ENCODE assay signal across 20 cellular contexts in the genomic region with DNA sequence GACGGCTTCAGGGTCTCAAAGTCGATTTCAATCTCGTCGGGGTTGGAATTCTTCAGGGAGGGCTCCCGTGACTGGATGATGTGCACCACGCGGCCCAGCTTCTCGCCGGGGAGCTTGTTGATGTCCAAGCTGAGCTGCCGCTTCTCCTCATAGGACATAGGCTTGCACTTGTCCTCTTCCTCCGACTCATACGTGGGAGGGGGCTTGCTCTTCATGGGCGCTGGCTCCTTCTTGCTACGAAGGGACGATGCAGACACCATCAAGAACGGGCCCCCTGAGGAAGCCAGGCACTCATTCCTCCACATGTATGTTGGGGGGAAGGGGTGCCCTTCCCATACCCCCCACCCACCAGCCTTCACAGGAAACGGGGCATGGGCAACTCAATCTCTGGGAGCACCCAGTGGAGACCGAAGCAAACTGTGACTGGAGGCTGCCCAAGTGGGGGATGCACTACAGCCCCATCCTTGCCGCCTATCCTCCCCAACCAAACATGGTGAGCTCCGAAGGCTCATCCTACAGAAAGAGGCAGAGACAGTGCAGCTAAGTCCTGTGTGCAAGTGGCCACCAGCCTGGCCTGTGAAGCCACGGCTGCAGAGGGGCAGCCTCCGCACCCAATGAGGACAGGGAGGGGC. TPM values are rescaled to one million over a fixed set of nuclear protein-coding genes. Genes with fewer than 3 reads are reported as not detected.
DNase-seq lines count a peak whose midpoint lies in the region; ATAC-seq, FAIRE-seq and TF ChIP-seq lines count a peak whose summit lies in the region.
"Had no signal": no experiment of that assay in that cellular context is flagged by ENCODE, and none has a peak within 500 bp of the region (broad histone marks: within the 10 kb centered on the region; RNA-seq: fewer than 3 reads in every experiment).

No MANE protein-coding gene starts in this region.

- 96% methylated on average over 20 of the region's 22 CpGs for WGBS in K562 (ENCODE audit: insufficient coverage, low coverage, missing lambda C conversion rate)
- WGBS in hepatocyte (ENCODE audit: low lambda C conversion rate, missing lambda C conversion rate): 96% methylated on average over 22 of the region's 22 CpGs

- TF ChIP-seq POLR2A in K562 (conservative IDR thresholded peaks at IDR 0.05): no peak
- TF ChIP-seq POLR2A in GM12892 (IDR thresholded peaks at IDR 0.05; ENCODE audit: low read depth, low read length): no peak

- peaks cover 69 to 98% (median 85%) of the 10 kb centered on the region in 10 experiments for H3K4me1 ChIP-seq in BLaER1 treated with 17β-estradiol and CSF1 and Interleukin-3, amounts not matched to agents 10 nM and 100 nM
- H3K4me1 ChIP-seq in K562 (replicated peaks in 1 of 2; ENCODE audit: control insufficient read depth in 2 of 2, insufficient read depth in 2 of 2, low read length in 2 of 2): peaks cover 0 to 11% of the 10 kb centered on the region in 2 experiments; a peak in 1 of 5 replicates
- H3K4me1 ChIP-seq in osteoblast (ENCODE audit: insufficient read depth, low read length): peaks cover 32% of the 10 kb centered on the region
- peaks cover 16% of the 10 kb centered on the region for H3K4me1 ChIP-seq in hepatocyte (ENCODE audit: insufficient read depth)
- H3K4me1 ChIP-seq: HAP-1 had no signal

- H4K20me1 ChIP-seq in BLaER1 treated with 17β-estradiol and CSF1 and Interleukin-3, amounts not matched to agents 10 nM and 100 nM: peaks cover 98 to 100% (median 99%) of the 10 kb centered on the region in 11 experiments
- H4K20me1 ChIP-seq in K562 (replicated peaks; ENCODE audit: control insufficient read depth, insufficient read depth, low read length): peaks cover 26% of the 10 kb centered on the region
- H4K20me1 ChIP-seq in osteoblast (ENCODE audit: insufficient read depth, low read length): peaks cover 69% of the 10 kb centered on the region
- peaks cover 33% of the 10 kb centered on the region for H4K20me1 ChIP-seq in hepatocyte (ENCODE audit: insufficient read depth, poor library complexity, severe bottlenecking)

- H3K9me1 ChIP-seq in K562 (ENCODE audit: control insufficient read depth, insufficient read depth, low read length): no peaks in the 10 kb centered on the region

- no peak for TF ChIP-seq EP300 in K562 (IDR thresholded peaks at IDR 0.05; ENCODE audit: low read length)

- H3K36me3 Mint-ChIP-seq in glutamatergic neuron (ENCODE audit: unreplicated experiment): no peaks in the 10 kb centered on the region

- peaks cover 7% of the 10 kb centered on the region; the same call in 2 of the 3 replicates for H3K79me2 ChIP-seq in K562 (ENCODE audit: control insufficient read depth, insufficient read depth, low read length)
- H3K79me2 ChIP-seq in osteoblast (ENCODE audit: insufficient read depth, low read length): peaks cover 78% of the 10 kb centered on the region
- peaks cover 80% of the 10 kb centered on the region for H3K79me2 ChIP-seq in hepatocyte

- H3K27me3 Mint-ChIP-seq in glutamatergic neuron (ENCODE audit: unreplicated experiment): peaks cover 8% of the 10 kb centered on the region

- H3K9me2 ChIP-seq in hepatocyte (replicated peaks; ENCODE audit: insufficient read depth): no peaks in the 10 kb centered on the region
- H3K9me2 ChIP-seq: SK-N-SH had no signal

- H3K27ac ChIP-seq in BLaER1 treated with 17β-estradiol and CSF1 and Interleukin-3, amounts not matched to agents 10 nM and 100 nM: peak overlapping the region in 2 of 11 experiments; percentile 19 to 45; a peak in 3 of 22 replicates
- H3K27ac ChIP-seq in K562 (ENCODE audit: extremely low read depth, low read depth, low read length) (no peak overlapping the region), osteoblast (ENCODE audit: low read depth, low read length) (no peak overlapping the region), hepatocyte (no peak overlapping the region)
- H3K27ac ChIP-seq: HL-60 had no signal

- H3K4me2 ChIP-seq in BLaER1 treated with 17β-estradiol and CSF1 and Interleukin-3, amounts not matched to agents 10 nM and 100 nM: peak overlapping the region in 10 of 11 experiments; percentile 8 to 63 (median 52); a peak in 18 of 22 replicates
- no peak overlapping the region for H3K4me2 ChIP-seq in K562 (ENCODE audit: insufficient read depth, low read length)
- H3K4me2 ChIP-seq in osteoblast (ENCODE audit: insufficient read depth, low read length): no peak overlapping the region
- H3K4me2 ChIP-seq in hepatocyte: no peak overlapping the region
- H3K4me2 ChIP-seq: SK-N-SH had no signal

- ATAC-seq in K562: no peak

- H3K27ac Mint-ChIP-seq in glutamatergic neuron (ENCODE audit: unreplicated experiment): no peak overlapping the region

- CTCF ChIA-PET in K562 (lab: Yijun Ruan, JAX; ENCODE audit: low intra/inter-chr PET ratio): no interaction called here

- peaks cover 97 to 99% (median 98%) of the 10 kb centered on the region in 11 experiments for H3K36me3 ChIP-seq in BLaER1 treated with 17β-estradiol and CSF1 and Interleukin-3, amounts not matched to agents 10 nM and 100 nM
- H3K36me3 ChIP-seq in K562 (ENCODE audit: control insufficient read depth, insufficient read depth, low read length) (peaks cover 98% of the 10 kb centered on the region), osteoblast (ENCODE audit: insufficient read depth, low read length) (peaks cover 75% of the 10 kb centered on the region), hepatocyte (replicated peaks; ENCODE audit: insufficient read depth, low read depth) (no peaks in the 10 kb centered on the region)

- POLR2A ChIA-PET in K562 (lab: Yijun Ruan, JAX): no interaction called here

- H3K4me3 Mint-ChIP-seq in glutamatergic neuron (ENCODE audit: unreplicated experiment): no peak overlapping the region

- in situ Hi-C loops in K562 (cut with MboI): no loop called here

- peaks cover 19% of the 10 kb centered on the region for H3K9me3 Mint-ChIP-seq in glutamatergic neuron (ENCODE audit: unreplicated experiment)

- H3K9me3 ChIP-seq in BLaER1 treated with 17β-estradiol and CSF1 and Interleukin-3, amounts not matched to agents 10 nM and 100 nM (replicated peaks in 1 of 11): no peaks in the 10 kb centered on the region
- H3K9me3 ChIP-seq in K562 (replicated peaks; ENCODE audit: control insufficient read depth, insufficient read depth, low read depth, low read length) (no peaks in the 10 kb centered on the region), osteoblast (ENCODE audit: low read depth, low read length) (no peaks in the 10 kb centered on the region), hepatocyte (ENCODE audit: low read depth) (no peaks in the 10 kb centered on the region)
- H3K9me3 ChIP-seq: HAP-1, SK-N-SH had no signal

- TF ChIP-seq CTCF in K562 (IDR thresholded peaks at IDR 0.05 in 2 of 3, conservative IDR thresholded peaks at IDR 0.05 in 1 of 3; ENCODE audit: insufficient read depth in 2 of 3, low read depth in 1 of 3, low read length in 3 of 3): no peak
- no peak for TF ChIP-seq CTCF in osteoblast (IDR thresholded peaks at IDR 0.05; ENCODE audit: extremely low read depth, low read depth, low read length)
- no peak for TF ChIP-seq CTCF in glutamatergic neuron (IDR thresholded peaks at IDR 0.05; ENCODE audit: partially characterized antibody, unreplicated experiment)
- no peak for TF ChIP-seq CTCF in hepatocyte (IDR thresholded peaks at IDR 0.05; ENCODE audit: poor library complexity)

- FAIRE-seq in HTR-8/SVneo (lab: Jason Lieb, UNC): peak; percentile 13
- FAIRE-seq in K562 (lab: Jason Lieb, UNC): no peak
- FAIRE-seq in GM12892 (lab: Jason Lieb, UNC): no peak

- no peaks in the 10 kb centered on the region for H3K27me3 ChIP-seq in BLaER1 treated with 17β-estradiol and CSF1 and Interleukin-3, amounts not matched to agents 10 nM and 100 nM
- no peaks in the 10 kb centered on the region for H3K27me3 ChIP-seq in K562 (ENCODE audit: control insufficient read depth in 2 of 2, insufficient read depth in 2 of 2, low read length in 2 of 2)
- H3K27me3 ChIP-seq in osteoblast (ENCODE audit: insufficient read depth, low read length): no peaks in the 10 kb centered on the region
- H3K27me3 ChIP-seq in hepatocyte: no peaks in the 10 kb centered on the region

- H2AFZ ChIP-seq in K562 (ENCODE audit: low read depth, low read length) (no peak overlapping the region), osteoblast (ENCODE audit: low read length) (no peak overlapping the region), hepatocyte (no peak overlapping the region)

- H3K4me1 Mint-ChIP-seq in glutamatergic neuron (ENCODE audit: low read depth, unreplicated experiment): peaks cover 11% of the 10 kb centered on the region

- DNase-seq in HTR-8/SVneo (ENCODE audit: insufficient read length, low spot score) (no peak), K562 (ENCODE audit: extremely low read depth in 1 of 4, low spot score in 3 of 4) (no peak), osteoblast (ENCODE audit: insufficient read length, low spot score, missing footprints) (peak; percentile 22), glutamatergic neuron (no peak), GM12892 (ENCODE audit: insufficient read length) (no peak), COLO668 (lab: John Stamatoyannopoulos, UW; ENCODE audit: unreplicated experiment) (no peak), hepatocyte (ENCODE audit: low spot score) (no peak)
- DNase-seq: ACHN, COR-L47, GDM1, NCI-H1105, NCI-H1694 treated with DMSO at 0.1 percent for 48 hours, SHP77 treated with DMSO at 0.1 percent for 48 hours, SK-N-SH had no signal

- H3K9ac ChIP-seq in BLaER1 treated with 17β-estradiol and CSF1 and Interleukin-3, amounts not matched to agents 10 nM and 100 nM: peak overlapping the region in 9 of 11 experiments; percentile 3 to 49 (median 14); a peak in 5 of 22 replicates
- H3K9ac ChIP-seq in K562 (ENCODE audit: insufficient read depth in 1 of 2, low read depth in 2 of 2, low read length in 2 of 2): no peak overlapping the region
- H3K9ac ChIP-seq: SK-N-SH had no signal

- no peak for TF ChIP-seq RAD21 in K562 (CRISPR knock-in tag; conservative IDR thresholded peaks at IDR 0.05 in 1 of 2, IDR thresholded peaks at IDR 0.05 in 1 of 2)

- no TSS peak for BruUV-seq in K562 (replicated peaks; lab: Mats Ljungman, UMichigan)

- no peak overlapping the region for H3K4me3 ChIP-seq in BLaER1 treated with 17β-estradiol and CSF1 and Interleukin-3, amounts not matched to agents 10 nM and 100 nM
- H3K4me3 ChIP-seq in K562 (no peak overlapping the region), osteoblast (ENCODE audit: insufficient read depth, low read length) (no peak overlapping the region), hepatocyte (no peak overlapping the region)
- H3K4me3 ChIP-seq: HAP-1 had no signal

- intact Hi-C loops in K562 (cut with micrococcal nuclease): no loop called here

RNA-seq across cellular contexts. Expression of a gene that starts 23.2 kb away (rescaled TPM):
- total RNA-seq in K562 (2011; cell fraction: chromatin; rRNA removed; ENCODE audit: low replicate concordance): 0.39 and 1.6 TPM in 2 replicates
- 0.79 and 0.83 TPM in 2 replicates for total RNA-seq in K562 (2011; cell fraction: nucleolus; rRNA removed)
- total RNA-seq in K562 (2011; cell fraction: nucleoplasm; rRNA removed): 0.69 and 0.88 TPM in 2 replicates
- total RNA-seq in K562 (2014; rRNA removed): not detected in 2 replicates
- not detected in 2 replicates for total RNA-seq in K562 (2014; rRNA removed; fragmentation: Illumina TruSeq; extraction: Trizol)
- total RNA-seq in K562 (2015; rRNA removed; fragmentation: Illumina TruSeq; extraction: Trizol): not detected in 2 replicates
- total RNA-seq in K562 (2021): 0.20 TPM in 1 of 2 replicates, not detected in the other
- polyA plus RNA-seq in K562 (2011; rRNA removed): 0.07 TPM in 1 of 2 replicates, not detected in the other
- 0.06 and 0.12 TPM in 2 replicates for polyA plus RNA-seq in K562 (2011; cell fraction: cytosol; rRNA removed)
- polyA plus RNA-seq in K562 (2011; cell fraction: nucleus; rRNA removed): 0.21 and 0.50 TPM in 2 replicates
- polyA plus RNA-seq in K562 (2012): not detected in 2 replicates
- not detected in 2 replicates for polyA plus RNA-seq in K562 (2014; fragmentation: Illumina TruSeq; extraction: Trizol)
- not detected for polyA plus RNA-seq in K562 (2014; fragmentation: Nextera tagmentation; extraction: Ambion mirVana)
- polyA plus RNA-seq in K562 (2014; rRNA removed): not detected in 2 replicates
- not detected in 2 replicates for polyA minus RNA-seq in K562 (2011; rRNA and poly(A)+ RNA removed)
- not detected in 2 replicates for polyA minus RNA-seq in K562 (2011; cell fraction: cytosol; rRNA and poly(A)+ RNA removed)
- polyA minus RNA-seq in K562 (2011; cell fraction: nucleus; rRNA and poly(A)+ RNA removed): not detected in 2 replicates
- 0.29 TPM in 1 of 2 replicates, not detected in the other for total RNA-seq in osteoblast
- total RNA-seq in glutamatergic neuron (ENCODE audit: unreplicated experiment): 0.61 TPM
- polyA plus RNA-seq in GM12892 (2012; ENCODE audit: missing spikeins): not detected
- 0.36 and 1.6 TPM in 2 replicates for total RNA-seq in hepatocyte
- polyA plus RNA-seq in hepatocyte: 3.5 and 3.6 TPM in 2 replicates
- total RNA-seq: HT1080, LHCN-M2, RPMI7951 had no signal

RNA-seq across cellular contexts. Expression of a gene that starts 54.7 kb away (rescaled TPM):
- 4.3 and 8.9 TPM in 2 replicates for total RNA-seq in K562 (2011; cell fraction: chromatin; rRNA removed; ENCODE audit: low replicate concordance)
- 6.2 and 8.7 TPM in 2 replicates for total RNA-seq in K562 (2011; cell fraction: nucleolus; rRNA removed)
- 4.3 and 5.2 TPM in 2 replicates for total RNA-seq in K562 (2011; cell fraction: nucleoplasm; rRNA removed)
- total RNA-seq in K562 (2014; rRNA removed): 0.45 and 1.1 TPM in 2 replicates
- total RNA-seq in K562 (2014; rRNA removed; fragmentation: Illumina TruSeq; extraction: Trizol): 0.11 and 0.13 TPM in 2 replicates
- 0.18 and 0.30 TPM in 2 replicates for total RNA-seq in K562 (2015; rRNA removed; fragmentation: Illumina TruSeq; extraction: Trizol)
- 0.34 and 1.2 TPM in 2 replicates for total RNA-seq in K562 (2021)
- polyA plus RNA-seq in K562 (2011; rRNA removed): 0.22 and 0.28 TPM in 2 replicates
- 0.09 and 0.24 TPM in 2 replicates for polyA plus RNA-seq in K562 (2011; cell fraction: cytosol; rRNA removed)
- 0.90 and 2.0 TPM in 2 replicates for polyA plus RNA-seq in K562 (2011; cell fraction: nucleus; rRNA removed)
- 0.51 and 0.65 TPM in 2 replicates for polyA plus RNA-seq in K562 (2012)
- 0.08 and 0.12 TPM in 2 replicates for polyA plus RNA-seq in K562 (2014; fragmentation: Illumina TruSeq; extraction: Trizol)
- under 1 TPM; under 0.01 to 0.01 TPM for polyA plus RNA-seq in K562 (2014; fragmentation: Nextera tagmentation; extraction: Ambion mirVana)
- polyA plus RNA-seq in K562 (2014; rRNA removed): 0.15 and 0.16 TPM in 2 replicates
- polyA minus RNA-seq in K562 (2011; rRNA and poly(A)+ RNA removed): 0.84 TPM in 1 of 2 replicates, not detected in the other
- 0.95 TPM in 1 of 2 replicates, not detected in the other for polyA minus RNA-seq in K562 (2011; cell fraction: cytosol; rRNA and poly(A)+ RNA removed)
- 1.9 and 2.6 TPM in 2 replicates for polyA minus RNA-seq in K562 (2011; cell fraction: nucleus; rRNA and poly(A)+ RNA removed)
- 49.8 and 51.8 TPM in 2 replicates for total RNA-seq in osteoblast
- total RNA-seq in glutamatergic neuron (ENCODE audit: unreplicated experiment): 3.6 TPM
- not detected for polyA plus RNA-seq in GM12892 (2012; ENCODE audit: missing spikeins)
- 17.2 and 25.2 TPM in 2 replicates for total RNA-seq in hepatocyte
- 30.0 and 34.8 TPM in 2 replicates for polyA plus RNA-seq in hepatocyte

Comparison
In these comparisons a context has a peak if more than half of its experiments do, and no peak if none do; other contexts are left out.
1. H3K4me2 ChIP-seq: peak in BLaER1 treated with 17β-estradiol and CSF1 and Interleukin-3, amounts not matched to agents 10 nM and 100 nM (10 of 11); none in K562 (single experiment), osteoblast (single experiment) and hepatocyte (single experiment).
2. H3K9ac ChIP-seq: peak in BLaER1 treated with 17β-estradiol and CSF1 and Interleukin-3, amounts not matched to agents 10 nM and 100 nM (9 of 11); none in K562 (0 of 2).